Comparison of ENCODE assay signal across 8 cellular contexts in genomic region chr20:1434571-1435336, GRCh38. TPM values are rescaled to one million over a fixed set of nuclear protein-coding genes. Genes with fewer than 3 reads are reported as not detected.
DNase-seq lines count a peak whose midpoint lies in the region; ATAC-seq and TF ChIP-seq lines count a peak whose summit lies in the region.

No MANE protein-coding gene starts in this region.

- H3K4me3 ChIP-seq in heart right ventricle, result no peak overlapping the region

- peaks cover 0 to 24% (median 0%) of the 10 kb centered on the region in 9 donors for H3K4me1 ChIP-seq in heart right ventricle

- peak; percentile 64 for DNase-seq in AG09319 (ENCODE audit: extremely low read depth, low read depth)
- peak; percentile 97 for DNase-seq in NCI-H69 (lab: John Stamatoyannopoulos, UW)
- DNase-seq in activated T-cell treated with anti-CD3 and anti-CD28 coated beads for 4 hours, result peak; percentile 20
- DNase-seq in heart right ventricle, result peak in 1 of 2 donors; percentile 16
- DNase-seq in stimulated activated effector memory CD8-positive, alpha-beta T cell treated with anti-CD3 and anti-CD28 coated beads, Interleukin-12 subunit alpha, Interleukin-12 subunit beta, amount 100 ng/mL, for 72 hours (ENCODE audit: low spot score in 2 of 2), result peak; percentile 39 to 84
- no peak for DNase-seq in posterior cingulate gyrus

- no peak overlapping the region for H3K4me3 Mint-ChIP-seq in stimulated activated effector memory CD8-positive, alpha-beta T cell treated with anti-CD3 and anti-CD28 coated beads, Interleukin-12 subunit alpha, Interleukin-12 subunit beta, amount 100 ng/mL, for 72 hours

- H3K9me3 ChIP-seq in heart right ventricle, result no peaks in the 10 kb centered on the region

- H3K36me3 ChIP-seq in heart right ventricle, result peaks cover 0 to 17% (median 0%) of the 10 kb centered on the region in 9 donors

- peaks cover 0 to 6% (median 0%) of the 10 kb centered on the region in 7 donors for H3K27me3 ChIP-seq in heart right ventricle

- 67 to 75% methylated on average over 2 of the region's 2 CpGs for WGBS in heart right ventricle, 2 donors

- peak overlapping the region; percentile 52 for H3K27ac Mint-ChIP-seq in stimulated activated effector memory CD8-positive, alpha-beta T cell treated with anti-CD3 and anti-CD28 coated beads, Interleukin-12 subunit alpha, Interleukin-12 subunit beta, amount 100 ng/mL, for 72 hours

- peak; percentile 88 for ATAC-seq in GM18858 (IDR thresholded peaks at IDR 0.05; ENCODE audit: unreplicated experiment)
- peak; percentile 88 for ATAC-seq in HG03039 (IDR thresholded peaks at IDR 0.05; ENCODE audit: unreplicated experiment)
- peak in 6 of 8 donors; percentile 41 to 78 (median 56) for ATAC-seq in heart right ventricle
- peak; percentile 93 for ATAC-seq in stimulated activated effector memory CD8-positive, alpha-beta T cell treated with anti-CD3 and anti-CD28 coated beads, Interleukin-12 subunit alpha, Interleukin-12 subunit beta, amount 100 ng/mL, for 72 hours

- peaks cover 11% of the 10 kb centered on the region for H3K36me3 Mint-ChIP-seq in stimulated activated effector memory CD8-positive, alpha-beta T cell treated with anti-CD3 and anti-CD28 coated beads, Interleukin-12 subunit alpha, Interleukin-12 subunit beta, amount 100 ng/mL, for 72 hours

- peak overlapping the region in 1 of 10 donors; percentile 51 for H3K27ac ChIP-seq in heart right ventricle

- H3K9me3 Mint-ChIP-seq in stimulated activated effector memory CD8-positive, alpha-beta T cell treated with anti-CD3 and anti-CD28 coated beads, Interleukin-12 subunit alpha, Interleukin-12 subunit beta, amount 100 ng/mL, for 72 hours, result no peaks in the 10 kb centered on the region

- TF ChIP-seq CTCF in AG09319 (IDR thresholded peaks at IDR 0.05; ENCODE audit: low read depth, low read length) (no peak), heart right ventricle (IDR thresholded peaks at IDR 0.05) (no peak)

- peaks cover 13% of the 10 kb centered on the region for H3K4me1 Mint-ChIP-seq in stimulated activated effector memory CD8-positive, alpha-beta T cell treated with anti-CD3 and anti-CD28 coated beads, Interleukin-12 subunit alpha, Interleukin-12 subunit beta, amount 100 ng/mL, for 72 hours

- intact Hi-C loops in heart right ventricle (cut with DNase I), result loop anchor here in 2 of 10 donors (5.0 kb wide), 1 partner anchor 122 kb away; no protein-coding TSS in a partner anchor
- intact Hi-C loops in posterior cingulate gyrus (cut with DNase I), result no loop called here

RNA-seq across cellular contexts. Expression of gene NSFL1C, which starts 31.9 kb away (rescaled TPM):
- total RNA-seq in heart right ventricle, result 10 to 100 TPM; 54.6 to 75.6 (median 63.8) TPM
- polyA plus RNA-seq in heart right ventricle, result 10 to 100 TPM; 39.4 to 46.9 TPM

RNA-seq across cellular contexts. Expression of gene FKBP1A, which starts 41.9 kb away (rescaled TPM):
- 100 to 1,000 TPM; 112 to 276 (median 140) TPM for total RNA-seq in heart right ventricle
- polyA plus RNA-seq in heart right ventricle, result 100 to 1,000 TPM; 110 to 311 TPM

RNA-seq across cellular contexts. Expression of gene SIRPB2, which starts 56.5 kb away (rescaled TPM):
- total RNA-seq in heart right ventricle, result 1 to 10 TPM in 6 of 10 donors, under 1 TPM in 4; 0.23 to 7.3 (median 1.7) TPM
- polyA plus RNA-seq in heart right ventricle, result 1 to 10 TPM in 1 of 2 donors, under 1 TPM in 1; 0.88 to 1.2 TPM

Comparison
In these comparisons a context has a peak if more than half of its experiments do, and no peak if none do; other contexts are left out.
1. DNase-seq: peak in AG09319 (single experiment), NCI-H69 (single experiment), activated T-cell treated with anti-CD3 and anti-CD28 coated beads for 4 hours (single experiment) and stimulated activated effector memory CD8-positive, alpha-beta T cell treated with anti-CD3 and anti-CD28 coated beads, Interleukin-12 subunit alpha, Interleukin-12 subunit beta, amount 100 ng/mL, for 72 hours (2 of 2); none in posterior cingulate gyrus (0 of 10).
2. Peak in every context shown above with its lines, with median percentiles within 50 percentile points of each other: ATAC-seq.